ENCODE assay signal across 25 cellular contexts in the genomic region with DNA sequence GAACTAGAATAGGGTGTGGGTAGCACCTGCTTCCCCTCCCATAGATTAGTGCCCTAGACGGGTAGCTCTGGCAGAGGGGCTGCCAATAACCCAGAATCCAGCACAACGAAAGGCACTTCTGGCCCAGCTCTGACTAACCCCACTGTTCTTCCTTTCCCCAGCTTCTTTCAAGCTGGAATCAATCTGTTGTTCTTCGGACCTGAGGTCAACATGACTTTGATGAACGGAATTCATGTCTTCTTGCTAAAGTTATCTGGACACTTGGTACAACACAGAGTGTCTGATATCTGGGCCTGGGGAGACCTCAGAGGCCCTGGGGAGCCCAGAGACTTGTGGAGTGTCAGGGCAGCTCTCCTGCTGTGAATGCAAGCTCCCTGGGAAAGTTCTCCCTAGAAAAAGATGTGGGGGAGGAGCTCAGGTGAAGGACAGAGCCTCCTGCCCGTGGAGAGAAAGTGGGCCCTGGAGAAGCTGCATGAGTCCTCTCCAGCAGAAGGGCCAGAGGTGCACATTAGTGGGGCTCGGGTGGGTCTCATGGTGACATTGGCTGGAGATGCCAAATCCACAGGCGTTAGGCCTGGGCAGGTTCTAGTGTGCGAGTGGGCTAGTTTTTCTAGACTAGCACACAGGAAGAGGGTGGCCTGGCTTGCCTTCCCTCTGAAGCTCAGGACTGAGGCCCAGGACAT. TPM values are rescaled to one million over a fixed set of nuclear protein-coding genes. Genes with fewer than 3 reads are reported as not detected.
"Had no signal": no experiment of that assay in that cellular context is flagged by ENCODE, and none has a peak within 500 bp of the region (broad histone marks: within the 10 kb centered on the region; RNA-seq: fewer than 3 reads in every experiment).

No MANE protein-coding gene starts in this region.

- DNase-seq: activated CD4-positive, alpha-beta T cell treated with anti-CD3 and anti-CD28 coated beads for 1 hour; activated T-cell treated with anti-CD3 and anti-CD28 coated beads, Interleukin-2, amount 50 U/mL, for 24 hours; colonic mucosa; lower lobe of right lung; mesendoderm; mucosa of descending colon; naive B cell; right cardiac atrium; stimulated activated CD4-positive, alpha-beta T cell treated with anti-CD3 and anti-CD28 coated beads, Interleukin-15, amount 100 ng/mL, for 24 hours; stomach; T-helper 9 cell; transverse colon had no signal

- H3K27ac ChIP-seq: ascending aorta, breast epithelium, colonic mucosa, esophagus muscularis mucosa, lower lobe of right lung, stomach, suprapubic skin, transverse colon, vagina had no signal

- H3K4me1 Mint-ChIP-seq: activated T-helper 17 cell treated with anti-CD3 and anti-CD28 coated beads, Interleukin-2, amount 50 U/mL, for 72 hours; central memory CD8-positive, alpha-beta T cell; naive B cell; neural crest cell had no signal

- H3K27ac Mint-ChIP-seq: activated naive CD4-positive, alpha-beta T cell treated with anti-CD3 and anti-CD28 coated beads, Interleukin-2, amount 50 U/mL, for 72 hours; activated T-cell treated with anti-CD3 and anti-CD28 coated beads, Interleukin-2, amount 50 U/mL, for 24 hours; activated T-helper 17 cell treated with anti-CD3 and anti-CD28 coated beads, Interleukin-2, amount 50 U/mL, for 72 hours; stimulated activated memory B cell treated with anti-CD40 and anti-IgM and Interleukin-4, amounts not matched to agents 10 μg/mL and 1 μg/mL and 100 μg/mL, for 72 hours had no signal

- H3K4me2 ChIP-seq: smooth muscle cell had no signal

- H3K36me3 Mint-ChIP-seq: activated naive CD4-positive, alpha-beta T cell treated with anti-CD3 and anti-CD28 coated beads, Interleukin-2, amount 50 U/mL, for 72 hours; naive B cell had no signal

- H3K36me3 ChIP-seq: ascending aorta, breast epithelium, colonic mucosa, lower lobe of right lung, suprapubic skin, transverse colon, vagina had no signal

- H3K27me3 ChIP-seq: ascending aorta, breast epithelium, colonic mucosa, esophagus muscularis mucosa, stomach, transverse colon, vagina had no signal

- H3K9me3 ChIP-seq: ascending aorta, colonic mucosa, esophagus muscularis mucosa, lower lobe of right lung, mucosa of descending colon, stomach, suprapubic skin, transverse colon, vagina had no signal

- ATAC-seq: activated naive CD4-positive, alpha-beta T cell treated with anti-CD3 and anti-CD28 coated beads, Interleukin-2, amount 50 U/mL, for 72 hours; activated T-helper 17 cell treated with anti-CD3 and anti-CD28 coated beads, Interleukin-2, amount 50 U/mL, for 72 hours; left lobe of liver; lower lobe of right lung; mucosa of descending colon; right cardiac atrium; stimulated activated memory B cell treated with anti-CD40 and anti-IgM and Interleukin-4, amounts not matched to agents 10 μg/mL and 1 μg/mL and 100 μg/mL, for 72 hours had no signal

- H3K4me3 Mint-ChIP-seq: activated T-cell treated with anti-CD3 and anti-CD28 coated beads, Interleukin-2, amount 50 U/mL, for 24 hours; activated T-helper 17 cell treated with anti-CD3 and anti-CD28 coated beads, Interleukin-2, amount 50 U/mL, for 72 hours; central memory CD8-positive, alpha-beta T cell; neural crest cell; stimulated activated memory B cell treated with anti-CD40 and anti-IgM and Interleukin-4, amounts not matched to agents 10 μg/mL and 1 μg/mL and 100 μg/mL, for 72 hours had no signal

- H3K9me3 Mint-ChIP-seq: activated T-helper 17 cell treated with anti-CD3 and anti-CD28 coated beads, Interleukin-2, amount 50 U/mL, for 72 hours; central memory CD8-positive, alpha-beta T cell; stimulated activated memory B cell treated with anti-CD40 and anti-IgM and Interleukin-4, amounts not matched to agents 10 μg/mL and 1 μg/mL and 100 μg/mL, for 72 hours had no signal

- H3K27me3 Mint-ChIP-seq: activated T-helper 17 cell treated with anti-CD3 and anti-CD28 coated beads, Interleukin-2, amount 50 U/mL, for 72 hours; central memory CD8-positive, alpha-beta T cell; stimulated activated memory B cell treated with anti-CD40 and anti-IgM and Interleukin-4, amounts not matched to agents 10 μg/mL and 1 μg/mL and 100 μg/mL, for 72 hours had no signal

- H3K4me1 ChIP-seq: breast epithelium, colonic mucosa, suprapubic skin, transverse colon, vagina had no signal

- H3K4me3 ChIP-seq: ascending aorta, breast epithelium, colonic mucosa, esophagus muscularis mucosa, lower lobe of right lung, mucosa of descending colon, smooth muscle cell, stomach, suprapubic skin, transverse colon, vagina had no signal

RNA-seq across cellular contexts. Expression of a gene that starts 6.3 kb away (rescaled TPM):
- total RNA-seq: ascending aorta, glomerular endothelial cell, smooth muscle cell, vagina had no signal
